In genomic region chrX:30674799-30675198, GRCh38 we compare ENCODE assay signal across 23 cellular contexts.
"Had no signal": no experiment of that assay in that cellular context is flagged by ENCODE, and none has a peak within 500 bp of the region (broad histone marks: within the 10 kb centered on the region; RNA-seq: fewer than 3 reads in every experiment).

No MANE protein-coding gene starts in this region.

- H3K27ac ChIP-seq: coronary artery, dorsolateral prefrontal cortex, esophagus muscularis mucosa, foreskin keratinocyte, gastroesophageal sphincter, heart left ventricle, hepatocyte, left lung, lower lobe of right lung had no signal

- H3K4me1 Mint-ChIP-seq: immature natural killer cell had no signal

- H3K4me3 ChIP-seq: coronary artery, dorsolateral prefrontal cortex, esophagus muscularis mucosa, gastroesophageal sphincter, heart left ventricle, hepatocyte, left lung, lower lobe of right lung had no signal

- H3K36me3 ChIP-seq: gastroesophageal sphincter, lower lobe of right lung had no signal

- FAIRE-seq: colon, endothelial cell of umbilical vein, frontal cortex, kidney had no signal

- ATAC-seq: foreskin keratinocyte, gastroesophageal sphincter, left lung, lower lobe of right lung had no signal

- H3K4me1 ChIP-seq: esophagus muscularis mucosa, foreskin keratinocyte, gastroesophageal sphincter, heart left ventricle, left lung, lower lobe of right lung had no signal

- H3K4me2 ChIP-seq: hepatocyte had no signal

- DNase-seq: dermis blood vessel endothelial cell; dorsolateral prefrontal cortex; effector CD4-positive, alpha-beta T cell; effector memory CD4-positive, alpha-beta T cell; foreskin keratinocyte; heart left ventricle; hypothalamus; immature natural killer cell; islet precursor cell; kidney; kidney glomerular epithelial cell; left lung; left ventricle myocardium superior; lower lobe of right lung; mesenchymal stem cell had no signal

- H3K79me2 ChIP-seq: hepatocyte had no signal

- H3K9me3 ChIP-seq: esophagus muscularis mucosa, gastroesophageal sphincter, heart left ventricle, left lung, lower lobe of right lung had no signal

- H3K4me3 Mint-ChIP-seq: immature natural killer cell, mesothelial cell of epicardium had no signal

- H3K27me3 ChIP-seq: foreskin keratinocyte, gastroesophageal sphincter, heart left ventricle, hepatocyte, left lung had no signal

- H3K27ac Mint-ChIP-seq: mesothelial cell of epicardium had no signal

- H3K9me3 Mint-ChIP-seq: immature natural killer cell, mesothelial cell of epicardium had no signal

- H2AFZ ChIP-seq: hepatocyte had no signal
